Comparison of ENCODE assay signal across 18 cellular contexts in genomic region chr18:10406172-10406663, GRCh38. TPM values are rescaled to one million over a fixed set of nuclear protein-coding genes. Genes with fewer than 3 reads are reported as not detected.
A peak's percentile ranks its signal among the peaks of the same experiment; 100 is the strongest.
DNase-seq lines count a peak whose midpoint lies in the region; ATAC-seq and TF ChIP-seq lines count a peak whose summit lies in the region.
"Had no signal": no experiment of that assay in that cellular context is flagged by ENCODE, and none has a peak within 500 bp of the region (broad histone marks: within the 10 kb centered on the region; RNA-seq: fewer than 3 reads in every experiment).

No MANE protein-coding gene starts in this region.

- ATAC-seq in stimulated activated naive CD8-positive, alpha-beta T cell treated with anti-CD3 and anti-CD28 coated beads, Interleukin-15, amount 100 ng/mL, for 72 hours: no peak
- ATAC-seq in HG02970 (IDR thresholded peaks at IDR 0.05; ENCODE audit: low FRiP score, unreplicated experiment): no peak
- ATAC-seq in naive thymus-derived CD4-positive, alpha-beta T cell: no peak

- H3K9ac ChIP-seq in endodermal cell (ENCODE audit: extremely low read depth, low read length, poor library complexity, severe bottlenecking): no peak overlapping the region

- intact Hi-C loops in naive thymus-derived CD4-positive, alpha-beta T cell (cut with micrococcal nuclease): no loop called here

- H3K9me3 Mint-ChIP-seq in endodermal cell: no peaks in the 10 kb centered on the region
- H3K9me3 Mint-ChIP-seq in stimulated activated naive CD8-positive, alpha-beta T cell treated with anti-CD3 and anti-CD28 coated beads, Interleukin-15, amount 100 ng/mL, for 72 hours: no peaks in the 10 kb centered on the region
- H3K9me3 Mint-ChIP-seq in naive thymus-derived CD4-positive, alpha-beta T cell: no peaks in the 10 kb centered on the region
- H3K9me3 Mint-ChIP-seq: CD4-positive, alpha-beta T cell had no signal

- H3K36me3 ChIP-seq in endodermal cell (ENCODE audit: control insufficient read depth, insufficient read depth, low read length): no peaks in the 10 kb centered on the region
- no peaks in the 10 kb centered on the region for H3K36me3 ChIP-seq in naive thymus-derived CD4-positive, alpha-beta T cell (ENCODE audit: control insufficient read depth in 2 of 3, insufficient read depth in 3 of 3, low read length in 3 of 3)
- H3K36me3 ChIP-seq: adrenal gland had no signal

- CTCF ChIA-PET in naive thymus-derived CD4-positive, alpha-beta T cell (lab: Charles Lee): no interaction called here

- DNase-seq in NCI-H1694 treated with DMSO at 0.1 percent for 48 hours (lab: John Stamatoyannopoulos, UW) (peak; percentile 5), NCI-H1694 (lab: John Stamatoyannopoulos, UW) (no peak), NCI-H446 treated with DMSO at 0.1 percent for 48 hours (lab: John Stamatoyannopoulos, UW) (peak; percentile 70), endodermal cell (peak; percentile 94), retina (peak; percentile 56)
- DNase-seq in stimulated activated naive CD8-positive, alpha-beta T cell treated with anti-CD3 and anti-CD28 coated beads, Interleukin-15, amount 100 ng/mL, for 72 hours: no peak
- no peak for DNase-seq in naive thymus-derived CD4-positive, alpha-beta T cell
- DNase-seq: activated CD4-positive, alpha-beta T cell treated with anti-CD3 and anti-CD28 coated beads, Interleukin-2, amount 50 U/mL, for 4 hours; adrenal gland; CD4-positive, alpha-beta T cell; KBM-7; occipital lobe; small intestine had no signal

- peak overlapping the region; percentile 88 for H3K27ac Mint-ChIP-seq in endodermal cell
- peak overlapping the region in 1 of 2 donors; percentile 19 for H3K27ac Mint-ChIP-seq in stimulated activated naive CD8-positive, alpha-beta T cell treated with anti-CD3 and anti-CD28 coated beads, Interleukin-15, amount 100 ng/mL, for 72 hours
- H3K27ac Mint-ChIP-seq in naive thymus-derived CD4-positive, alpha-beta T cell: no peak overlapping the region
- H3K27ac Mint-ChIP-seq: CD4-positive, alpha-beta T cell had no signal

- peak overlapping the region; percentile 65 for H3K4me3 ChIP-seq in endodermal cell (ENCODE audit: low read length)
- H3K4me3 ChIP-seq in naive thymus-derived CD4-positive, alpha-beta T cell (ENCODE audit: low read length): no peak overlapping the region
- H3K4me3 ChIP-seq: adrenal gland, coronary artery had no signal

- H3K4me3 Mint-ChIP-seq in endodermal cell: peak overlapping the region; percentile 46
- H3K4me3 Mint-ChIP-seq in stimulated activated naive CD8-positive, alpha-beta T cell treated with anti-CD3 and anti-CD28 coated beads, Interleukin-15, amount 100 ng/mL, for 72 hours: no peak overlapping the region
- H3K4me3 Mint-ChIP-seq in naive thymus-derived CD4-positive, alpha-beta T cell: no peak overlapping the region
- H3K4me3 Mint-ChIP-seq: CD4-positive, alpha-beta T cell had no signal

- POLR2A ChIA-PET in naive thymus-derived CD4-positive, alpha-beta T cell (lab: Charles Lee): no interaction called here

- no peaks in the 10 kb centered on the region for H3K27me3 ChIP-seq in endodermal cell (ENCODE audit: control insufficient read depth, insufficient read depth, low read length, poor library complexity, severe bottlenecking)
- H3K27me3 ChIP-seq in naive thymus-derived CD4-positive, alpha-beta T cell (ENCODE audit: control insufficient read depth in 2 of 2, insufficient read depth in 2 of 2, low read length in 2 of 2): peaks cover 0 to 5% of the 10 kb centered on the region in 2 donors
- H3K27me3 ChIP-seq: adrenal gland had no signal

- no peak for TF ChIP-seq CTCF in endodermal cell (conservative IDR thresholded peaks at IDR 0.05)

- H3K36me3 Mint-ChIP-seq in endodermal cell (ENCODE audit: low read depth): no peaks in the 10 kb centered on the region
- no peaks in the 10 kb centered on the region for H3K36me3 Mint-ChIP-seq in naive thymus-derived CD4-positive, alpha-beta T cell

- peak overlapping the region; percentile 86 for H3K27ac ChIP-seq in endodermal cell (ENCODE audit: low read depth, low read length)
- H3K27ac ChIP-seq in naive thymus-derived CD4-positive, alpha-beta T cell (ENCODE audit: low read depth, low read length): no peak overlapping the region
- H3K27ac ChIP-seq: adrenal gland, coronary artery had no signal

- H3K4me1 Mint-ChIP-seq in endodermal cell: peaks cover 45% of the 10 kb centered on the region
- H3K4me1 Mint-ChIP-seq in stimulated activated naive CD8-positive, alpha-beta T cell treated with anti-CD3 and anti-CD28 coated beads, Interleukin-15, amount 100 ng/mL, for 72 hours: no peaks in the 10 kb centered on the region
- no peaks in the 10 kb centered on the region for H3K4me1 Mint-ChIP-seq in naive thymus-derived CD4-positive, alpha-beta T cell

- H3K4me1 ChIP-seq in endodermal cell (ENCODE audit: control insufficient read depth, insufficient read depth, low read length): peaks cover 14% of the 10 kb centered on the region
- no peaks in the 10 kb centered on the region for H3K4me1 ChIP-seq in naive thymus-derived CD4-positive, alpha-beta T cell (ENCODE audit: control insufficient read depth in 2 of 2, insufficient read depth in 2 of 2, low read length in 2 of 2)
- H3K4me1 ChIP-seq: adrenal gland had no signal

- no peaks in the 10 kb centered on the region for H3K27me3 Mint-ChIP-seq in endodermal cell (ENCODE audit: insufficient read depth)
- H3K27me3 Mint-ChIP-seq in stimulated activated naive CD8-positive, alpha-beta T cell treated with anti-CD3 and anti-CD28 coated beads, Interleukin-15, amount 100 ng/mL, for 72 hours: peaks cover 12% of the 10 kb centered on the region
- H3K27me3 Mint-ChIP-seq in naive thymus-derived CD4-positive, alpha-beta T cell: peaks cover 2 to 49% (median 10%) of the 10 kb centered on the region in 5 donors

- H3K9me3 ChIP-seq in endodermal cell (ENCODE audit: control insufficient read depth, low read length): no peaks in the 10 kb centered on the region
- no peaks in the 10 kb centered on the region for H3K9me3 ChIP-seq in naive thymus-derived CD4-positive, alpha-beta T cell (ENCODE audit: control insufficient read depth in 2 of 3, low read length in 3 of 3)
- H3K9me3 ChIP-seq: adrenal gland had no signal

- 9 to 15% methylated on average over 9 to 12 of the region's 12 CpGs for WGBS in endodermal cell (ENCODE audit: insufficient coverage in 1 of 2, insufficient read length in 1 of 2), 2 experiments

RNA-seq across cellular contexts. Expression of gene APCDD1, which starts 48.2 kb away (rescaled TPM):
- 1 to 10 TPM; 6.5 to 9.0 TPM for total RNA-seq in endodermal cell
- polyA plus RNA-seq in endodermal cell (2013, experiment 1 of 2): 149 TPM
- 140 TPM for polyA plus RNA-seq in endodermal cell (2013, experiment 2 of 2)
- total RNA-seq in naive thymus-derived CD4-positive, alpha-beta T cell: under 1 TPM in 2 of 5 experiments, not detected in 3; 0.16 to 0.81 TPM
- polyA plus RNA-seq in naive thymus-derived CD4-positive, alpha-beta T cell: not detected
- total RNA-seq: A172; CD4-positive, alpha-beta T cell; lung microvascular endothelial cell; NCI-H460 had no signal

Comparison
In these comparisons a context has a peak if more than half of its experiments do, and no peak if none do; other contexts are left out.
1. DNase-seq: peak in NCI-H1694 treated with DMSO at 0.1 percent for 48 hours (single experiment), NCI-H446 treated with DMSO at 0.1 percent for 48 hours (single experiment), endodermal cell (single experiment) and retina (single experiment); none in NCI-H1694 (single experiment), stimulated activated naive CD8-positive, alpha-beta T cell treated with anti-CD3 and anti-CD28 coated beads, Interleukin-15, amount 100 ng/mL, for 72 hours (0 of 2) and naive thymus-derived CD4-positive, alpha-beta T cell (0 of 9).
2. RNA of gene APCDD1, which starts 48.2 kb away (total RNA-seq): 6.5 to 9.0 TPM in endodermal cell; 0.16 to 0.81 TPM in naive thymus-derived CD4-positive, alpha-beta T cell; every median in the first group is over 4 times any median in the second.